ENCODE assay signal across 8 cellular contexts in the genomic region with DNA sequence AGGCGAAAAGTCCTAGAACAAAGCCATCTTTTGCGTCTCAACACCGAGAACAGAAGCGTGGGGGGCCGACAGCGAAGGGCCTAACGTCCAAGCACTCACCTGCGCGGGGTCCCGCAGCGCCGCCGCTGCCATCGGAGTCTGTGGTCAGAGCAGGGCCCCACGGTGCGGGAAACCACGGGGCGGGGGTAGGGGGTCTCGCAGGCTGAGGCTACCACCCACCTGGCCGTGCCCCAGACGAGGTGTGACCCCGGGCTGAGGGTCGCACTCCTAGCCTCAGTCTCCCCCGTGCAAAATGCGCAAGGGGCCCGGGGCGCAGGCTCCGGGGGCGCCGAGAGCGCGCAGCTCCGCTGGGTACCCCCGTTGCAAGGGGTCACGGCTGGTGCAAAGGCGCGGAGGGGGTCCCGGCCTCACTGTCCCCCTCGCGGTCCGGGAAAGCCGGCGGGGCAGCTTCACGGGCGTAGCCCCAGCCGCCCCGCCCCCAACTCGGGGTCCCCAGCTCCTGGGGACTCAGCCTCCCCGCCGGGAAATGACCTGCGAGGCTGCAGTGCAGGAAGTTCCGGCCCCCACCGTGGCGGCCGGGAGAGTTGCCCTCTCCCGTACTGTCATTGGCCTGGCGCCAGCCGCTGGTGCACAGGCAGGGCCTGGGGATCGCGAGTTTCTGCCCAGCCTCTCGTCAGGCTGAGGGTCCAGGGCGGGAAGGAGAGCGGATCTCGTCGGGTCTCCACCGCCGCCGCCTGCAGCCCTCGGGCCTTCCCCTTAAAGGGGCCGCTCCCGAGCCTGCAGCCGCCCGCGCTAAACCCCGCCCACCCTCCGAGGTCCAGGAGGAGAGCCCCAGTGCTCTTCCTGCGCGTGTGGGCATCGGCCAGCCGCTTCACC. TPM values are rescaled to one million over a fixed set of nuclear protein-coding genes. Genes with fewer than 3 reads are reported as not detected.
DNase-seq lines count a peak whose midpoint lies in the region; ATAC-seq and TF ChIP-seq lines count a peak whose summit lies in the region.

A gene (minus strand): TSS at position 699 of the 876 bp plus-strand sequence. CDS start 567 bp downstream, at position 132.

- peaks cover 38% of the 10 kb centered on the region for H3K4me1 Mint-ChIP-seq in activated CD4-positive, alpha-beta T cell treated with anti-CD3 and anti-CD28 coated beads, Interleukin-2, amount 10 ng/mL, durations not matched to agents 7 days and 5 days

- H3K36me3 ChIP-seq in effector memory CD4-positive, alpha-beta T cell (ENCODE audit: control insufficient read depth, insufficient read depth, low read length) = peaks cover 35% of the 10 kb centered on the region

- H3K27ac Mint-ChIP-seq in activated CD4-positive, alpha-beta T cell treated with anti-CD3 and anti-CD28 coated beads, Interleukin-2, amount 10 ng/mL, durations not matched to agents 7 days and 5 days = peak within 1 kb of the TSS; percentile 94

- H3K4me3 ChIP-seq in effector memory CD4-positive, alpha-beta T cell (ENCODE audit: insufficient read depth, low read depth, low read length, poor library complexity, severe bottlenecking) = peak within 1 kb of the TSS; percentile 88

- H3K4me3 Mint-ChIP-seq in activated CD4-positive, alpha-beta T cell treated with anti-CD3 and anti-CD28 coated beads, Interleukin-2, amount 10 ng/mL, durations not matched to agents 7 days and 5 days = peak within 1 kb of the TSS; percentile 98

- POLR2A ChIA-PET in activated CD4-positive, alpha-beta T cell treated with anti-CD3 and anti-CD28 coated beads, Interleukin-2, amount 10 ng/mL, durations not matched to agents 7 days and 5 days (lab: Charles Lee) = no interaction called here

- peak; percentile 41 for TF ChIP-seq POLR2A in GM10847 (IDR thresholded peaks at IDR 0.05; ENCODE audit: extremely low read depth, insufficient read length)

- H3K9me3 ChIP-seq in effector memory CD4-positive, alpha-beta T cell (ENCODE audit: control insufficient read depth, low read length) = peaks cover 34% of the 10 kb centered on the region

- peak within 1 kb of the TSS; percentile 61 for H3K27ac ChIP-seq in effector memory CD4-positive, alpha-beta T cell (ENCODE audit: insufficient read depth, low read length, poor library complexity, severe bottlenecking)

- H3K4me1 ChIP-seq in effector memory CD4-positive, alpha-beta T cell (ENCODE audit: control insufficient read depth, insufficient read depth, low read length, poor library complexity, severe bottlenecking) = peaks cover 9% of the 10 kb centered on the region

- CTCF ChIA-PET in activated CD4-positive, alpha-beta T cell treated with anti-CD3 and anti-CD28 coated beads, Interleukin-2, amount 10 ng/mL, durations not matched to agents 7 days and 5 days (lab: Charles Lee) = no interaction called here

- ATAC-seq in HG02759 (IDR thresholded peaks at IDR 0.05; ENCODE audit: unreplicated experiment) = peak; percentile 77

- H3K36me3 Mint-ChIP-seq in activated CD4-positive, alpha-beta T cell treated with anti-CD3 and anti-CD28 coated beads, Interleukin-2, amount 10 ng/mL, durations not matched to agents 7 days and 5 days (ENCODE audit: low read depth) = peaks cover 55% of the 10 kb centered on the region

- no peaks in the 10 kb centered on the region for H3K27me3 Mint-ChIP-seq in activated CD4-positive, alpha-beta T cell treated with anti-CD3 and anti-CD28 coated beads, Interleukin-2, amount 10 ng/mL, durations not matched to agents 7 days and 5 days

- H3K27me3 ChIP-seq in effector memory CD4-positive, alpha-beta T cell (replicated peaks; ENCODE audit: control insufficient read depth, insufficient read depth, low read length, poor library complexity, severe bottlenecking) = no peaks in the 10 kb centered on the region

- DNase-seq in NCI-H226 (peak; percentile 22), lung microvascular endothelial cell (ENCODE audit: low read depth in 2 of 2) (peak; percentile 73 to 87), mesenteric fat pad (ENCODE audit: low spot score) (no peak)
- peak; percentile 44 for DNase-seq in activated CD4-positive, alpha-beta T cell treated with anti-CD3 and anti-CD28 coated beads, Interleukin-2, amount 10 ng/mL, durations not matched to agents 7 days and 5 days
- peak; percentile 7 to 24 (median 11) for DNase-seq in effector memory CD4-positive, alpha-beta T cell
- DNase-seq in stimulated activated CD8-positive, alpha-beta memory T cell treated with anti-CD3 and anti-CD28 coated beads, Interleukin-12 subunit alpha, Interleukin-12 subunit beta, amount 100 ng/mL, for 4 hours (ENCODE audit: low read depth) = peak; percentile 21

- peaks cover 72% of the 10 kb centered on the region for H3K9me3 Mint-ChIP-seq in activated CD4-positive, alpha-beta T cell treated with anti-CD3 and anti-CD28 coated beads, Interleukin-2, amount 10 ng/mL, durations not matched to agents 7 days and 5 days

RNA-seq across cellular contexts. Expression of the gene that starts here (rescaled TPM):
- 10 to 100 TPM; 14.8 to 15.3 TPM for total RNA-seq in activated CD4-positive, alpha-beta T cell treated with anti-CD3 and anti-CD28 coated beads, Interleukin-2, amount 10 ng/mL, durations not matched to agents 7 days and 5 days
- total RNA-seq in lung microvascular endothelial cell = 25.9 and 39.1 TPM in 2 replicates
- 7.5 TPM for total RNA-seq in mesenteric fat pad
